Comparison of ENCODE assay signal across 1 cellular context in the genomic region with DNA sequence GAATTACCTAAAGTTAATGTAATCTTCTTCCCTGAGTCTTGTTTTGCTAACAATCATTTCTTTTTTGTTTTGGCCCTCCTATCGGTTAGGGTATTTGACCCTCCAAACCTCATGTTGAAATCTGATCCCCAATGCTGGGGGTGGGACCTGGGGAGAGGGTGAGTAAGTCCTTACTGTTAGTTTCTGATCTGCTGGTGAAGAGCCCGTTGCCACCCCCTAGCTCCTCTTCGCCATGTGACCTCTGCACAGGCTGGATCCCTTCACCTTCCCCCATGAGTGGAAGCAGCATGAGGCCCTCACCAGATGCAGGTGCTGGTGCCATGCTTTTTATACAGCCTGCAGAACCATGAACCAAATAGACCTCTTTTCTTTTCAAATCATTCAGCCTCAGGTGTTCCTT.
TF ChIP-seq lines count a peak whose summit lies in the region.

No MANE protein-coding gene starts in this region.

TF ChIP-seq in H1, 55 proteins besides CTCF, POLR2A, EP300 and RAD21:
- TF ChIP-seq CHD1 (IDR thresholded peaks at IDR 0.05; ENCODE audit: low read depth, low read length) = no peak
- TF ChIP-seq, protein P1, sequence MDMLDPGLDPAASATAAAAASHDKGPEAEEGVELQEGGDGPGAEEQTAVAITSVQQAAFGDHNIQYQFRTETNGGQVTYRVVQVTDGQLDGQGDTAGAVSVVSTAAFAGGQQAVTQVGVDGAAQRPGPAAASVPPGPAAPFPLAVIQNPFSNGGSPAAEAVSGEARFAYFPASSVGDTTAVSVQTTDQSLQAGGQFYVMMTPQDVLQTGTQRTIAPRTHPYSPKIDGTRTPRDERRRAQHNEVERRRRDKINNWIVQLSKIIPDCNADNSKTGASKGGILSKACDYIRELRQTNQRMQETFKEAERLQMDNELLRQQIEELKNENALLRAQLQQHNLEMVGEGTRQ (IDR thresholded peaks at IDR 0.05; ENCODE audit: low read length) = 0 out of 2 replicates have a peak, but pooled peaks have one; percentile 19
